ENCODE assay signal across 8 cellular contexts in genomic region chr17:67376509-67376891, GRCh38. TPM values are rescaled to one million over a fixed set of nuclear protein-coding genes. Genes with fewer than 3 reads are reported as not detected.
A peak's percentile ranks its signal among the peaks of the same experiment; 100 is the strongest.
DNase-seq lines count a peak whose midpoint lies in the region; ATAC-seq and TF ChIP-seq lines count a peak whose summit lies in the region.

No MANE protein-coding gene starts in this region.

- peak overlapping the region; percentile 82 for H3K27ac ChIP-seq in RWPE2 (ENCODE audit: poor library complexity, severe bottlenecking)

- DNase-seq in activated CD4-positive, alpha-beta T cell treated with anti-CD3 and anti-CD28 coated beads, Interleukin-2, amount 10 ng/mL, durations not matched to agents 7 days and 5 days: peak; percentile 34
- DNase-seq in activated CD4-positive, alpha-beta T cell treated with anti-CD3 and anti-CD28 coated beads, Interleukin-2, amount 50 U/mL, for 48 hours: no peak
- DNase-seq in RWPE2 (ENCODE audit: low spot score) (no peak), epithelial cell of esophagus (ENCODE audit: low read depth) (no peak), germinal center (ENCODE audit: low spot score) (no peak)

- CTCF ChIA-PET in activated CD4-positive, alpha-beta T cell treated with anti-CD3 and anti-CD28 coated beads, Interleukin-2, amount 10 ng/mL, durations not matched to agents 7 days and 5 days (lab: Charles Lee): interaction anchor here (1.2 to 3.8 kb wide), 4 partner anchors 99 to 312 kb away, joined by 4 to 27 read pairs (median 5); no protein-coding TSS in a partner anchor

- H3K4me1 Mint-ChIP-seq in activated CD4-positive, alpha-beta T cell treated with anti-CD3 and anti-CD28 coated beads, Interleukin-2, amount 10 ng/mL, durations not matched to agents 7 days and 5 days: peaks cover 39% of the 10 kb centered on the region
- peaks cover 26% of the 10 kb centered on the region for H3K4me1 Mint-ChIP-seq in nephron

- TF ChIP-seq CTCF in RWPE2 (IDR thresholded peaks at IDR 0.05; ENCODE audit: poor library complexity, severe bottlenecking): no peak
- no peak for TF ChIP-seq CTCF in epithelial cell of esophagus (IDR thresholded peaks at IDR 0.05; ENCODE audit: insufficient read depth, low read depth, low read length, missing control alignments)
- no peak for TF ChIP-seq CTCF in nephron (IDR thresholded peaks at IDR 0.05; ENCODE audit: unreplicated experiment in 3 of 3)

- peaks cover 9% of the 10 kb centered on the region for H3K36me3 ChIP-seq in RWPE2 (ENCODE audit: low read depth)

- H3K4me1 ChIP-seq in RWPE2 (ENCODE audit: insufficient read depth, poor library complexity, severe bottlenecking): peaks cover 12% of the 10 kb centered on the region

- POLR2A ChIA-PET in activated CD4-positive, alpha-beta T cell treated with anti-CD3 and anti-CD28 coated beads, Interleukin-2, amount 10 ng/mL, durations not matched to agents 7 days and 5 days (lab: Charles Lee): interaction anchor here (0.6 to 0.8 kb wide), 2 partner anchors 305 to 364 kb away, joined by 3 to 4 read pairs; no protein-coding TSS in a partner anchor

- H3K9me3 ChIP-seq in RWPE2 (ENCODE audit: severe bottlenecking): no peaks in the 10 kb centered on the region

- H3K4me3 ChIP-seq in RWPE2 (ENCODE audit: severe bottlenecking) (peak overlapping the region; percentile 60), epithelial cell of esophagus (ENCODE audit: low read length) (peak overlapping the region; percentile 86)

- H3K9me3 Mint-ChIP-seq in activated CD4-positive, alpha-beta T cell treated with anti-CD3 and anti-CD28 coated beads, Interleukin-2, amount 10 ng/mL, durations not matched to agents 7 days and 5 days: no peaks in the 10 kb centered on the region
- H3K9me3 Mint-ChIP-seq in nephron: no peaks in the 10 kb centered on the region

- H3K4me3 Mint-ChIP-seq in activated CD4-positive, alpha-beta T cell treated with anti-CD3 and anti-CD28 coated beads, Interleukin-2, amount 10 ng/mL, durations not matched to agents 7 days and 5 days: peak overlapping the region; percentile 85
- H3K4me3 Mint-ChIP-seq in nephron: peak overlapping the region; percentile 86 to 94 (median 89)

- H3K27ac Mint-ChIP-seq in activated CD4-positive, alpha-beta T cell treated with anti-CD3 and anti-CD28 coated beads, Interleukin-2, amount 10 ng/mL, durations not matched to agents 7 days and 5 days: peak overlapping the region; percentile 90
- H3K27ac Mint-ChIP-seq in nephron: peak overlapping the region; percentile 87 to 96 (median 94)

- H3K36me3 Mint-ChIP-seq in activated CD4-positive, alpha-beta T cell treated with anti-CD3 and anti-CD28 coated beads, Interleukin-2, amount 10 ng/mL, durations not matched to agents 7 days and 5 days (ENCODE audit: low read depth): peaks cover 14% of the 10 kb centered on the region
- H3K36me3 Mint-ChIP-seq in nephron (ENCODE audit: low read depth): peaks cover 4% of the 10 kb centered on the region

- ATAC-seq in RWPE2 (ENCODE audit: low read depth) (peak; percentile 2; the same call in 1 of the 3 replicates), GM18861 (IDR thresholded peaks at IDR 0.05; ENCODE audit: unreplicated experiment) (no peak)
- ATAC-seq in activated CD4-positive, CD25-positive, alpha-beta regulatory T cell treated with anti-CD3 and anti-CD28 coated beads, Interleukin-2, amount 50 U/mL, for 24 hours: no peak

- no peaks in the 10 kb centered on the region for H3K27me3 Mint-ChIP-seq in activated CD4-positive, alpha-beta T cell treated with anti-CD3 and anti-CD28 coated beads, Interleukin-2, amount 10 ng/mL, durations not matched to agents 7 days and 5 days
- peaks cover 5% of the 10 kb centered on the region for H3K27me3 Mint-ChIP-seq in nephron (ENCODE audit: low read depth)

- no peaks in the 10 kb centered on the region for H3K27me3 ChIP-seq in RWPE2 (ENCODE audit: insufficient read depth, poor library complexity, severe bottlenecking)

RNA-seq across cellular contexts. Expression of gene PITPNC1, which starts 0.6 kb away (rescaled TPM):
- total RNA-seq in activated CD4-positive, alpha-beta T cell treated with anti-CD3 and anti-CD28 coated beads, Interleukin-2, amount 10 ng/mL, durations not matched to agents 7 days and 5 days: 10 to 100 TPM; 57.0 to 67.1 TPM

RNA-seq across cellular contexts. Expression of gene PSMD12, which starts 10.1 kb away (rescaled TPM):
- total RNA-seq in activated CD4-positive, alpha-beta T cell treated with anti-CD3 and anti-CD28 coated beads, Interleukin-2, amount 10 ng/mL, durations not matched to agents 7 days and 5 days: 10 to 100 TPM; 42.4 to 47.5 TPM
